Comparison of ENCODE assay signal across 28 cellular contexts in the genomic region with DNA sequence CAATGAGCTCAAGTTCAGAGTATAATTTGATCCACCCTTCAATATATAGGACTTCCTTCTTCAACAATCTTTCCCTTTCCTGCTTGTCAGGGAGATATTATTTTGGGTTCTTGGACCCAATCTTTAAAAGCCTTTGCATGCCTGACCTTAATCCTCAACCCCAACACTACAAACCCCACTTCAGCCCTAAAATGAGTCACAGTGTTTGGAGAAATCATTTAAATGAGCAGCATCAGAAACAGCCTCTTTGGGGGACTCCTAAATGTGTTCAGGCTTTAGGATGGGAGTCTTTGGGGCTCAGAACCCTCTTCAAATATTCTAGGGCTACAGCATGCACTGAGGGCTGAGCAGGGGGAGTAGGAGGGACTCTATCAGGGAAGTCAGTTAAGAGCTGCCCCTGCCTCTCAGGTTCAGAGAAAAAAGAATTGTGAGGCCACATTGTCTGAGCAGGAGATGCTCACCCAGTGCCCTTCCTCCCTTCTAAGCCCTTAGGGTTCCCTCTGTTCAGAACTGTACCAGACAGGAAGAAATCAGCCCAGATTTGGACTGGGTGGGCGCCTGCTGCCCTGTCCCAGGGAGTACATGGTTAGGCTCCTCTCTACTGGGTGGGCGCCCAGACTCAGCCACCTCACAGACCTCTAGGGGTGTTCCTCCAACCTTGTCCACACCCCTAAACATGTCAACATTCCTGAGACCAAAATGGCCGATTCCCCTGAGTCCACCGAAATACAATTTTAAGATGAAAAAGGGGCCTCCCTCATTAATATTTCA. TPM values are rescaled to one million over a fixed set of nuclear protein-coding genes. Genes with fewer than 3 reads are reported as not detected.
"Had no signal": no experiment of that assay in that cellular context is flagged by ENCODE, and none has a peak within 500 bp of the region (broad histone marks: within the 10 kb centered on the region; RNA-seq: fewer than 3 reads in every experiment).

No MANE protein-coding gene starts in this region.

- H3K4me3 ChIP-seq: left ventricle myocardium inferior, neural progenitor cell, prostate gland, stomach, thoracic aorta, upper lobe of right lung had no signal

- H3K4me2 ChIP-seq: neural progenitor cell had no signal

- H3K4me3 Mint-ChIP-seq: activated CD8-positive, alpha-beta T cell treated with anti-CD3 and anti-CD28 coated beads, Interleukin-2, amount 10 ng/mL, durations not matched to agents 7 days and 5 days; activated T-cell treated with anti-CD3 and anti-CD28 coated beads, Interleukin-2, amount 50 U/mL, for 4 hours; neural progenitor cell had no signal

- H3K36me3 ChIP-seq: left ventricle myocardium inferior, neural progenitor cell, prostate gland, stomach, thoracic aorta, upper lobe of right lung had no signal

- FAIRE-seq: astrocyte, bronchial epithelial cell had no signal

- H3K9me3 ChIP-seq: left ventricle myocardium inferior, prostate gland, stomach, thoracic aorta, upper lobe of right lung had no signal

- H3K9ac ChIP-seq: neural progenitor cell had no signal

- H2AFZ ChIP-seq: neural progenitor cell had no signal

- H3K9me3 Mint-ChIP-seq: activated CD4-positive, alpha-beta T cell treated with anti-CD3 and anti-CD28 coated beads, Interleukin-2, amount 10 ng/mL, durations not matched to agents 24 days and 14 days; activated T-cell treated with anti-CD3 and anti-CD28 coated beads, Interleukin-2, amount 50 U/mL, for 4 hours; memory B cell; naive thymus-derived CD4-positive, alpha-beta T cell had no signal

- H3K27ac ChIP-seq: left ventricle myocardium inferior, neural progenitor cell, prostate gland, stomach, thoracic aorta, upper lobe of right lung had no signal

- DNase-seq: activated CD4-positive, alpha-beta T cell treated with anti-CD3 and anti-CD28 coated beads, Interleukin-2, amount 10 ng/mL, durations not matched to agents 24 days and 14 days; activated CD4-positive, CD25-positive, alpha-beta regulatory T cell; activated CD8-positive, alpha-beta T cell treated with anti-CD3 and anti-CD28 coated beads, Interleukin-2, amount 10 ng/mL, durations not matched to agents 7 days and 5 days; activated effector memory CD4-positive, alpha-beta T cell treated with Interleukin-2 at 50 U/mL for 16 hours; activated naive CD4-positive, alpha-beta T cell treated with anti-CD3 and anti-CD28 coated beads, Interleukin-2, amount 50 U/mL, for 16 hours; activated T-cell treated with anti-CD3 and anti-CD28 coated beads, Interleukin-2, amount 50 U/mL, for 4 hours; dermis blood vessel endothelial cell; hippocampal formation; left ventricle myocardium inferior; naive thymus-derived CD4-positive, alpha-beta T cell; right cardiac atrium; stomach; T-helper 1 cell; T-helper 9 cell; upper lobe of right lung had no signal

- H3K36me3 Mint-ChIP-seq: memory B cell; naive thymus-derived CD4-positive, alpha-beta T cell; neural progenitor cell had no signal

- H3K27ac Mint-ChIP-seq: activated CD8-positive, alpha-beta T cell treated with anti-CD3 and anti-CD28 coated beads, Interleukin-2, amount 10 ng/mL, durations not matched to agents 7 days and 5 days; naive thymus-derived CD4-positive, alpha-beta T cell; neural progenitor cell had no signal

- ATAC-seq: activated CD8-positive, alpha-beta T cell treated with anti-CD3 and anti-CD28 coated beads, Interleukin-2, amount 10 ng/mL, durations not matched to agents 7 days and 5 days; activated T-cell treated with anti-CD3 and anti-CD28 coated beads, Interleukin-2, amount 50 U/mL, for 4 hours; naive thymus-derived CD4-positive, alpha-beta T cell; right cardiac atrium; upper lobe of right lung had no signal

RNA-seq across cellular contexts. Expression of a gene that starts 5.0 kb away (rescaled TPM):
- total RNA-seq: activated CD4-positive, alpha-beta T cell treated with anti-CD3 and anti-CD28 coated beads, Interleukin-2, amount 10 ng/mL, durations not matched to agents 24 days and 14 days; activated CD8-positive, alpha-beta T cell treated with anti-CD3 and anti-CD28 coated beads, Interleukin-2, amount 10 ng/mL, durations not matched to agents 7 days and 5 days; activated T-cell treated with anti-CD3 and anti-CD28 coated beads, Interleukin-2, amount 50 U/mL, for 4 hours; astrocyte; bronchial epithelial cell; chondrocyte; dermis blood vessel endothelial cell; epithelial cell of proximal tubule; fibroblast of lung; foreskin keratinocyte; kidney epithelial cell; left ventricle myocardium inferior; mucosa of gallbladder; naive thymus-derived CD4-positive, alpha-beta T cell; osteocyte; right cardiac atrium; stomach; thoracic aorta; upper lobe of right lung had no signal
- polyA plus RNA-seq: fibroblast of lung; foreskin keratinocyte; naive thymus-derived CD4-positive, alpha-beta T cell; right cardiac atrium had no signal

RNA-seq across cellular contexts. Expression of a gene that starts 24.0 kb away (rescaled TPM):
- total RNA-seq: activated CD4-positive, alpha-beta T cell treated with anti-CD3 and anti-CD28 coated beads, Interleukin-2, amount 10 ng/mL, durations not matched to agents 24 days and 14 days; activated CD8-positive, alpha-beta T cell treated with anti-CD3 and anti-CD28 coated beads, Interleukin-2, amount 10 ng/mL, durations not matched to agents 7 days and 5 days; bronchial epithelial cell; dermis blood vessel endothelial cell; epithelial cell of proximal tubule; kidney epithelial cell; naive thymus-derived CD4-positive, alpha-beta T cell had no signal
- polyA plus RNA-seq: naive thymus-derived CD4-positive, alpha-beta T cell had no signal
